ENCODE assay signal across 10 cellular contexts in genomic region chr11:16191212-16191851, GRCh38.
DNase-seq lines count a peak whose midpoint lies in the region; ATAC-seq, FAIRE-seq and TF ChIP-seq lines count a peak whose summit lies in the region.
"Had no signal": no experiment of that assay in that cellular context is flagged by ENCODE, and none has a peak within 500 bp of the region (broad histone marks: within the 10 kb centered on the region; RNA-seq: fewer than 3 reads in every experiment).

No MANE protein-coding gene starts in this region.

- H3K9me3 Mint-ChIP-seq in effector memory CD8-positive, alpha-beta T cell, result peaks cover 0 to 8% of the 10 kb centered on the region in 2 donors

- H3K27ac ChIP-seq in WERI-Rb-1, result no peak overlapping the region
- H3K27ac ChIP-seq in neutrophil, result peak overlapping the region; percentile 81

- H3K27me3 Mint-ChIP-seq in effector memory CD8-positive, alpha-beta T cell, result no peaks in the 10 kb centered on the region

- H3K4me3 Mint-ChIP-seq in effector memory CD8-positive, alpha-beta T cell, result no peak overlapping the region

- H3K36me3 ChIP-seq in WERI-Rb-1 (no peaks in the 10 kb centered on the region), neutrophil (no peaks in the 10 kb centered on the region)

- no peak overlapping the region for H3K4me3 ChIP-seq in WERI-Rb-1 (ENCODE audit: low read depth, low read length)
- peak overlapping the region in 1 of 2 experiments; percentile 8 for H3K4me3 ChIP-seq in neutrophil (ENCODE audit: low read depth in 1 of 2, low read length in 1 of 2)

- DNase-seq in NCI-H1417 (lab: John Stamatoyannopoulos, UW) (peak in 2 of 3 experiments; percentile 72), NCI-H1417 treated with DMSO at 0.1 percent for 48 hours (lab: John Stamatoyannopoulos, UW) (no peak), WERI-Rb-1 (no peak), RCC 7860 (ENCODE audit: low spot score) (no peak)
- no peak for DNase-seq in effector memory CD8-positive, alpha-beta T cell
- DNase-seq: activated CD4-positive, alpha-beta T cell treated with anti-CD3 and anti-CD28 coated beads for 1 hour; amniotic stem cell had no signal

- H3K36me3 Mint-ChIP-seq in effector memory CD8-positive, alpha-beta T cell (ENCODE audit: insufficient read depth), result no peaks in the 10 kb centered on the region

- H3K9me3 ChIP-seq in WERI-Rb-1 (ENCODE audit: severe bottlenecking), result no peaks in the 10 kb centered on the region
- no peaks in the 10 kb centered on the region for H3K9me3 ChIP-seq in neutrophil

- H3K4me1 ChIP-seq in neutrophil (ENCODE audit: control insufficient read depth in 1 of 2, insufficient read depth in 1 of 2, low read depth in 1 of 2, low read length in 1 of 2), result peaks cover 18 to 21% of the 10 kb centered on the region in 2 experiments

- TF ChIP-seq CTCF in WERI-Rb-1 (IDR thresholded peaks at IDR 0.05; ENCODE audit: low read depth, low read length) (peak; percentile 36; the same call in 1 of the 2 replicates), neutrophil (IDR thresholded peaks at IDR 0.05) (no peak)

- ATAC-seq in HG03432 (IDR thresholded peaks at IDR 0.05; ENCODE audit: unreplicated experiment), result peak; percentile 64
- no peak for ATAC-seq in effector memory CD8-positive, alpha-beta T cell (replicated peaks)
- no peak for ATAC-seq in HG03108 (IDR thresholded peaks at IDR 0.05; ENCODE audit: unreplicated experiment)

- no peaks in the 10 kb centered on the region for H3K4me1 Mint-ChIP-seq in effector memory CD8-positive, alpha-beta T cell (ENCODE audit: low read depth in 2 of 2)

- no peak for FAIRE-seq in RCC 7860 (lab: Jason Lieb, UNC)

- H3K27me3 ChIP-seq in WERI-Rb-1 (ENCODE audit: insufficient read depth, low read depth, severe bottlenecking) (no peaks in the 10 kb centered on the region), neutrophil (no peaks in the 10 kb centered on the region)

- no peak overlapping the region for H3K27ac Mint-ChIP-seq in effector memory CD8-positive, alpha-beta T cell

Comparison
In these comparisons a context has a peak if more than half of its experiments do, and no peak if none do; other contexts are left out.
1. DNase-seq: peak in NCI-H1417 (2 of 3); none in NCI-H1417 treated with DMSO at 0.1 percent for 48 hours (single experiment), WERI-Rb-1 (single experiment), effector memory CD8-positive, alpha-beta T cell (0 of 3) and RCC 7860 (single experiment).